ENCODE assay signal across 23 cellular contexts in the genomic region with DNA sequence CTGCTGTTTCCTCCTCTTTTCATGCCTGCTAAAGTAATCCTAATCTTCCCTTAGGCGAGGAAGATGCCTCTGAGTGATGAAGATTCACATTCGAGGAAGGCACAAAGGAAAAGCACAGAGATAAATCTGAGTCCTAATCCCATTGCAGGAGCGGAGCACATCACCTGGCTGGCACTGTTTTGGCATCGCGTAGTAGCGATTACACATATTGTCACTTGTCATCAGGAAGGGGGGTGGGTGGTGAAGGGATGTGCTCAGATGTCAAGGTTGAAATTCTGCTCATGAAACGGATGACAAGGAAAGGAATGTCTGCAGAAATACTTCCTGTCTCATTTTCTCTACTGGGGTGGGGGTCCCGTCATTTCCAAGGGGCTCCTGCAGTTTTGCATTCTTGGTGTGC.
DNase-seq lines count a peak whose midpoint lies in the region; ATAC-seq and TF ChIP-seq lines count a peak whose summit lies in the region.
"Had no signal": no experiment of that assay in that cellular context is flagged by ENCODE, and none has a peak within 500 bp of the region (broad histone marks: within the 10 kb centered on the region; RNA-seq: fewer than 3 reads in every experiment).

No MANE protein-coding gene starts in this region.

- H3K9me3 ChIP-seq in BE2C (no peaks in the 10 kb centered on the region), neural cell (ENCODE audit: low read length) (no peaks in the 10 kb centered on the region)
- H3K9me3 ChIP-seq: BLaER1 had no signal

- no peaks in the 10 kb centered on the region for H3K4me1 Mint-ChIP-seq in activated CD8-positive, alpha-beta T cell treated with anti-CD3 and anti-CD28 coated beads for 36 hours (ENCODE audit: low read depth)
- H3K4me1 Mint-ChIP-seq: B cell; CD14-positive monocyte; CD4-positive, alpha-beta memory T cell; CD4-positive, CD25-positive, alpha-beta regulatory T cell; CD8-positive, alpha-beta memory T cell had no signal

- DNase-seq in BE2C (no peak), caudate nucleus (lab: John Stamatoyannopoulos, UW) (peak in 39 of 61 donors; percentile 8 to 85 (median 52)), AML-193 (lab: John Stamatoyannopoulos, UW) (no peak), omental fat pad (ENCODE audit: low spot score) (no peak)
- DNase-seq in activated CD8-positive, alpha-beta T cell treated with anti-CD3 and anti-CD28 coated beads for 36 hours: no peak
- DNase-seq: 8988T; ACHN; C1 segment of cervical spinal cord; CD4-positive, alpha-beta memory T cell; CD4-positive, CD25-positive, alpha-beta regulatory T cell; CD8-positive, alpha-beta memory T cell; COR-L47; DMS 273 treated with DMSO at 0.1 percent for 48 hours; DMS153; DMS53; DND-41; EL; GDM1 had no signal

- H3K27me3 ChIP-seq in BE2C: no peaks in the 10 kb centered on the region
- no peaks in the 10 kb centered on the region for H3K27me3 ChIP-seq in neural cell (ENCODE audit: insufficient read depth, low read depth, low read length)
- H3K27me3 ChIP-seq: BLaER1 had no signal

- H3K27ac Mint-ChIP-seq in activated CD8-positive, alpha-beta T cell treated with anti-CD3 and anti-CD28 coated beads for 36 hours: no peak overlapping the region
- H3K27ac Mint-ChIP-seq: B cell; CD14-positive monocyte; CD4-positive, alpha-beta memory T cell; CD4-positive, CD25-positive, alpha-beta regulatory T cell; CD8-positive, alpha-beta memory T cell had no signal

- no peaks in the 10 kb centered on the region for H3F3A ChIP-seq in neural cell (ENCODE audit: insufficient read depth, low read length, poor library complexity, severe bottlenecking)

- POLR2A ChIA-PET in activated CD8-positive, alpha-beta T cell treated with anti-CD3 and anti-CD28 coated beads for 36 hours (lab: Charles Lee): no interaction called here

- H3K27ac ChIP-seq in caudate nucleus (ENCODE audit: low read depth, low read length) (no peak overlapping the region), neural cell (ENCODE audit: low read length) (peak overlapping the region; percentile 44)
- H3K27ac ChIP-seq: BLaER1 had no signal

- peak overlapping the region; percentile 12 for H2AFZ ChIP-seq in neural cell (ENCODE audit: low read depth, low read length)

- peaks cover 6% of the 10 kb centered on the region for H3K4me1 ChIP-seq in BE2C
- H3K4me1 ChIP-seq: BLaER1 had no signal

- H3K4me3 ChIP-seq in BE2C (ENCODE audit: low read depth, low read length) (peak overlapping the region; percentile 40), neural cell (ENCODE audit: low read length) (peak overlapping the region; percentile 39)
- H3K4me3 ChIP-seq: BLaER1, GM12878 had no signal

- CTCF ChIA-PET in activated CD8-positive, alpha-beta T cell treated with anti-CD3 and anti-CD28 coated beads for 36 hours (lab: Charles Lee): no interaction called here

- TF ChIP-seq RAD21 in neural cell (conservative IDR thresholded peaks at IDR 0.05): no peak

- H3K36me3 Mint-ChIP-seq in activated CD8-positive, alpha-beta T cell treated with anti-CD3 and anti-CD28 coated beads for 36 hours (ENCODE audit: low read depth): no peaks in the 10 kb centered on the region
- H3K36me3 Mint-ChIP-seq: CD14-positive monocyte; CD4-positive, alpha-beta memory T cell; CD4-positive, CD25-positive, alpha-beta regulatory T cell; CD8-positive, alpha-beta memory T cell had no signal

- H3K4me2 ChIP-seq in neural cell (ENCODE audit: low read length): peak overlapping the region; percentile 39
- H3K4me2 ChIP-seq: BLaER1 had no signal

- no peak for ATAC-seq in activated CD8-positive, alpha-beta T cell treated with anti-CD3 and anti-CD28 coated beads for 36 hours
- no peak for ATAC-seq in omental fat pad (ENCODE audit: low FRiP score)
- ATAC-seq: GM12878 had no signal

- intact Hi-C loops in activated CD8-positive, alpha-beta T cell treated with anti-CD3 and anti-CD28 coated beads for 36 hours (cut with micrococcal nuclease): no loop called here

- peak overlapping the region; percentile 16 for H3K9ac ChIP-seq in neural cell (ENCODE audit: low read length)
- H3K9ac ChIP-seq: BLaER1 had no signal

- H3K36me3 ChIP-seq in BE2C: no peaks in the 10 kb centered on the region
- H3K36me3 ChIP-seq in neural cell (ENCODE audit: insufficient read depth, low read length): no peaks in the 10 kb centered on the region
- H3K36me3 ChIP-seq: BLaER1 had no signal

- no peak overlapping the region for H3K4me3 Mint-ChIP-seq in activated CD8-positive, alpha-beta T cell treated with anti-CD3 and anti-CD28 coated beads for 36 hours
- H3K4me3 Mint-ChIP-seq: B cell; CD14-positive monocyte; CD4-positive, alpha-beta memory T cell; CD4-positive, CD25-positive, alpha-beta regulatory T cell; CD8-positive, alpha-beta memory T cell had no signal

- H3K9me3 Mint-ChIP-seq in activated CD8-positive, alpha-beta T cell treated with anti-CD3 and anti-CD28 coated beads for 36 hours: no peaks in the 10 kb centered on the region
- H3K9me3 Mint-ChIP-seq: CD4-positive, CD25-positive, alpha-beta regulatory T cell had no signal

- H4K20me1 ChIP-seq in neural cell (ENCODE audit: insufficient read depth): no peaks in the 10 kb centered on the region
- H4K20me1 ChIP-seq: BLaER1 had no signal

- TF ChIP-seq EP300 in neural cell (conservative IDR thresholded peaks at IDR 0.05; ENCODE audit: poor library complexity, severe bottlenecking): peak; percentile 67

- no peaks in the 10 kb centered on the region for H3K9me2 ChIP-seq in neural cell (ENCODE audit: insufficient read depth, low read length)

- no peak for TF ChIP-seq CTCF in BE2C (IDR thresholded peaks at IDR 0.05; ENCODE audit: low read depth, low read length)
- TF ChIP-seq CTCF in neural cell (IDR thresholded peaks at IDR 0.05; ENCODE audit: poor library complexity, severe bottlenecking): no peak
- TF ChIP-seq CTCF in activated CD8-positive, alpha-beta T cell treated with anti-CD3 and anti-CD28 coated beads for 36 hours (IDR thresholded peaks at IDR 0.05): no peak
- TF ChIP-seq CTCF in omental fat pad (IDR thresholded peaks at IDR 0.05): no peak

- H3K79me2 ChIP-seq in neural cell (replicated peaks; ENCODE audit: insufficient read depth, low read length): no peaks in the 10 kb centered on the region

- H3K27me3 Mint-ChIP-seq in activated CD8-positive, alpha-beta T cell treated with anti-CD3 and anti-CD28 coated beads for 36 hours: peaks cover 6% of the 10 kb centered on the region
- H3K27me3 Mint-ChIP-seq: B cell; CD4-positive, CD25-positive, alpha-beta regulatory T cell had no signal

TF ChIP-seq in neural cell, 6 proteins besides CTCF, POLR2A, EP300 and RAD21:
- TF ChIP-seq TAF1 (IDR thresholded peaks at IDR 0.05; ENCODE audit: low read depth): no peak
- peak; percentile 66 for TF ChIP-seq POLR2AphosphoS5 (IDR thresholded peaks at IDR 0.05)

Comparison
In these comparisons a context has a peak if more than half of its experiments do, and no peak if none do; other contexts are left out.
1. DNase-seq: peak in caudate nucleus (39 of 61); none in BE2C (single experiment), AML-193 (0 of 2), activated CD8-positive, alpha-beta T cell treated with anti-CD3 and anti-CD28 coated beads for 36 hours (single experiment) and omental fat pad (single experiment).